Comparison of ENCODE assay signal across 8 cellular contexts in genomic region chr16:87963400-87963799, GRCh38.
DNase-seq lines count a peak whose midpoint lies in the region; ATAC-seq and TF ChIP-seq lines count a peak whose summit lies in the region.

No MANE protein-coding gene starts in this region.

- peaks cover 98% of the 10 kb centered on the region for H3K79me2 ChIP-seq in DND-41 (ENCODE audit: insufficient read depth, low read length)

- peaks cover 56 to 72% of the 10 kb centered on the region in 2 donors for H3K4me1 Mint-ChIP-seq in effector memory CD8-positive, alpha-beta T cell (ENCODE audit: low read depth in 2 of 2)

- no peak overlapping the region for H3K4me3 ChIP-seq in DND-41 (ENCODE audit: low read depth in 1 of 2, low read length in 2 of 2)

- H3K36me3 ChIP-seq in DND-41 (ENCODE audit: insufficient read depth, low read length): peaks cover 6% of the 10 kb centered on the region

- H3K4me3 Mint-ChIP-seq in effector memory CD8-positive, alpha-beta T cell: peak overlapping the region; percentile 50 to 67

- no peak for DNase-seq in DND-41
- peak; percentile 76 to 79 for DNase-seq in activated CD4-positive, alpha-beta T cell treated with anti-CD3 and anti-CD28 coated beads for 4 hours
- peak; percentile 42 to 48 (median 47) for DNase-seq in effector memory CD8-positive, alpha-beta T cell
- DNase-seq in stimulated activated CD4-positive, alpha-beta T cell treated with anti-CD3 and anti-CD28 coated beads, Interleukin-15, amount 100 ng/mL, for 24 hours: peak; percentile 83
- no peak for DNase-seq in NCI-H2171 treated with DMSO at 0.1 percent for 48 hours (lab: John Stamatoyannopoulos, UW)
- DNase-seq in epidermal melanocyte (ENCODE audit: insufficient read length, low spot score): no peak
- no peak for DNase-seq in SW480 (ENCODE audit: low spot score)

- H3K9me3 ChIP-seq in DND-41 (ENCODE audit: insufficient read depth, low read length, severe bottlenecking): no peaks in the 10 kb centered on the region

- peak; percentile 52; the same call in 2 of the 3 replicates for ATAC-seq in DND-41 (ENCODE audit: insufficient read depth, low read depth)
- peak; percentile 92 for ATAC-seq in effector memory CD8-positive, alpha-beta T cell (replicated peaks)
- no peak for ATAC-seq in GM21528 (IDR thresholded peaks at IDR 0.05; ENCODE audit: low FRiP score, unreplicated experiment)

- H3K36me3 Mint-ChIP-seq in effector memory CD8-positive, alpha-beta T cell (ENCODE audit: insufficient read depth): peaks cover 15% of the 10 kb centered on the region

- no peak for TF ChIP-seq CTCF in DND-41 (IDR thresholded peaks at IDR 0.05; ENCODE audit: borderline replicate concordance, extremely low read depth, low read length, poor library complexity, severe bottlenecking)

- no peak overlapping the region for H2AFZ ChIP-seq in DND-41 (ENCODE audit: low read depth, low read length)

- peaks cover 58% of the 10 kb centered on the region for H4K20me1 ChIP-seq in DND-41 (ENCODE audit: insufficient read depth, low read length)

- no peak overlapping the region for H3K4me2 ChIP-seq in DND-41 (ENCODE audit: insufficient read depth, low read length)

- peak overlapping the region; percentile 93 to 95 for H3K27ac Mint-ChIP-seq in effector memory CD8-positive, alpha-beta T cell

- no peaks in the 10 kb centered on the region for H3K27me3 Mint-ChIP-seq in effector memory CD8-positive, alpha-beta T cell

- no peaks in the 10 kb centered on the region for H3K9me3 Mint-ChIP-seq in effector memory CD8-positive, alpha-beta T cell

- no peaks in the 10 kb centered on the region for H3K27me3 ChIP-seq in DND-41 (ENCODE audit: insufficient read depth, low read length, poor library complexity)

- no peaks in the 10 kb centered on the region for H3K4me1 ChIP-seq in DND-41 (ENCODE audit: insufficient read depth, low read length)

- no peak overlapping the region for H3K27ac ChIP-seq in DND-41 (ENCODE audit: low read length)

- no peak overlapping the region for H3K9ac ChIP-seq in DND-41 (ENCODE audit: low read depth, low read length)

Comparison
In these comparisons a context has a peak if more than half of its experiments do, and no peak if none do; other contexts are left out.
1. DNase-seq: peak in activated CD4-positive, alpha-beta T cell treated with anti-CD3 and anti-CD28 coated beads for 4 hours (2 of 2), effector memory CD8-positive, alpha-beta T cell (3 of 3) and stimulated activated CD4-positive, alpha-beta T cell treated with anti-CD3 and anti-CD28 coated beads, Interleukin-15, amount 100 ng/mL, for 24 hours (single experiment); none in DND-41 (single experiment), NCI-H2171 treated with DMSO at 0.1 percent for 48 hours (single experiment), epidermal melanocyte (single experiment) and SW480 (single experiment).